Comparison of ENCODE assay signal across 21 cellular contexts in genomic region chr16:56340416-56340815, GRCh38.
A peak's percentile ranks its signal among the peaks of the same experiment; 100 is the strongest.
DNase-seq lines count a peak whose midpoint lies in the region; ATAC-seq, FAIRE-seq and TF ChIP-seq lines count a peak whose summit lies in the region.
"Had no signal": no experiment of that assay in that cellular context is flagged by ENCODE, and none has a peak within 500 bp of the region (broad histone marks: within the 10 kb centered on the region; RNA-seq: fewer than 3 reads in every experiment).

No MANE protein-coding gene starts in this region.

- H3K4ac ChIP-seq in neuronal stem cell (ENCODE audit: low read length): no peak overlapping the region

- intact Hi-C loops in right cardiac atrium (cut with DNase I) (no loop called here), kidney (cut with DNase I) (no loop called here)

- H3K9ac ChIP-seq in kidney (ENCODE audit: low read length in 2 of 2): no peak overlapping the region
- H3K9ac ChIP-seq in neuronal stem cell (ENCODE audit: low read depth, low read length, poor library complexity): no peak overlapping the region

- FAIRE-seq in kidney (lab: Jason Lieb, UNC): no peak
- FAIRE-seq: GM12878, GM18507, H54 had no signal

- H3K27me3 ChIP-seq in right cardiac atrium (ENCODE audit: control insufficient read depth, insufficient read depth) (no peaks in the 10 kb centered on the region), right atrium auricular region (no peaks in the 10 kb centered on the region), neuronal stem cell (ENCODE audit: control insufficient read depth in 3 of 3, insufficient read depth in 3 of 3, low read depth in 1 of 3, low read length in 3 of 3) (peaks cover 0 to 3% (median 0%) of the 10 kb centered on the region in 3 experiments)

- peaks cover 7% of the 10 kb centered on the region for H3K36me3 Mint-ChIP-seq in central memory CD8-positive, alpha-beta T cell (ENCODE audit: insufficient read depth)
- H3K36me3 Mint-ChIP-seq: CD8-positive, alpha-beta T cell had no signal

- H4K91ac ChIP-seq in neuronal stem cell (ENCODE audit: low read depth, low read length, poor library complexity): no peak overlapping the region

- H3K4me1 ChIP-seq in right cardiac atrium (ENCODE audit: control insufficient read depth, insufficient read depth, low read length): no peaks in the 10 kb centered on the region
- peaks cover 0 to 22% of the 10 kb centered on the region in 2 donors for H3K4me1 ChIP-seq in right atrium auricular region
- no peaks in the 10 kb centered on the region for H3K4me1 ChIP-seq in kidney (ENCODE audit: control insufficient read depth in 1 of 2, insufficient read depth in 1 of 2, low read depth in 1 of 2, low read length in 2 of 2)
- H3K4me1 ChIP-seq in neuronal stem cell (ENCODE audit: control insufficient read depth in 2 of 2, insufficient read depth in 1 of 2, low read depth in 1 of 2, low read length in 2 of 2): peaks cover 0 to 6% of the 10 kb centered on the region in 2 donors
- H3K4me1 ChIP-seq: Caco-2, HAP-1 had no signal

- peak overlapping the region; percentile 6 for H3K18ac ChIP-seq in neuronal stem cell (ENCODE audit: low read length)

- no peak overlapping the region for H4K8ac ChIP-seq in neuronal stem cell (ENCODE audit: low read depth, low read length)

- H3K4me3 ChIP-seq in right cardiac atrium (ENCODE audit: low read length) (no peak overlapping the region), right atrium auricular region (no peak overlapping the region), kidney (ENCODE audit: low read length in 2 of 2) (no peak overlapping the region), neuronal stem cell (ENCODE audit: low read length in 2 of 2) (no peak overlapping the region)
- H3K4me3 ChIP-seq: GM12878, HAP-1 had no signal

- peaks cover 1% of the 10 kb centered on the region for H3K79me1 ChIP-seq in neuronal stem cell (ENCODE audit: low read depth, low read length)

- ATAC-seq in right cardiac atrium: no peak
- ATAC-seq in central memory CD8-positive, alpha-beta T cell (replicated peaks; ENCODE audit: extremely low read depth, poor library complexity, severe bottlenecking): no peak
- ATAC-seq: CD8-positive, alpha-beta T cell; GM12878 had no signal

- 95% methylated on average over 23 of the region's 23 CpGs for WGBS in right cardiac atrium
- WGBS in neuronal stem cell (ENCODE audit: extremely low coverage in 2 of 2, insufficient read length in 2 of 2, insufficient replicate concordance in 1 of 2), 2 donors: no CpG with 5 or more reads among the region's 23 CpGs

- peak in 2 of 3 donors; percentile 27 to 37 for DNase-seq in right cardiac atrium
- DNase-seq in right atrium auricular region (ENCODE audit: low spot score): no peak
- no peak for DNase-seq in central memory CD8-positive, alpha-beta T cell (ENCODE audit: low spot score in 2 of 2)
- peak; percentile 55 for DNase-seq in kidney
- no peak for DNase-seq in neuronal stem cell (ENCODE audit: low spot score)
- no peak for DNase-seq in NCI-H1105 treated with DMSO at 0.1 percent for 48 hours (lab: John Stamatoyannopoulos, UW)
- no peak for DNase-seq in GM13976 (ENCODE audit: low spot score)
- DNase-seq in T-helper 1 cell: no peak
- DNase-seq: C1 segment of cervical spinal cord; Caco-2; CD8-positive, alpha-beta T cell; DMS 273 treated with DMSO at 0.1 percent for 48 hours; DMS79; EL; GDM1; GOT3; HFFc6 had no signal

- H2BK12ac ChIP-seq in neuronal stem cell (ENCODE audit: low read length): no peak overlapping the region

- no peaks in the 10 kb centered on the region for H3K9me3 Mint-ChIP-seq in central memory CD8-positive, alpha-beta T cell
- H3K9me3 Mint-ChIP-seq: CD8-positive, alpha-beta T cell; HFFc6 had no signal

- TF ChIP-seq CTCF in right atrium auricular region (IDR thresholded peaks at IDR 0.05) (no peak), kidney (IDR thresholded peaks at IDR 0.05; ENCODE audit: borderline replicate concordance, extremely low read depth, insufficient read depth) (no peak), GM13976 (IDR thresholded peaks at IDR 0.05; ENCODE audit: borderline replicate concordance, control extremely low read depth, extremely low read depth, insufficient read depth, missing control alignments) (no peak)

- peak overlapping the region; percentile 50 for H3K27ac Mint-ChIP-seq in central memory CD8-positive, alpha-beta T cell (ENCODE audit: low read depth)
- H3K27ac Mint-ChIP-seq: CD8-positive, alpha-beta T cell; HFFc6 had no signal

- no peak overlapping the region for H2BK5ac ChIP-seq in neuronal stem cell (ENCODE audit: low read length)

- H3K23ac ChIP-seq in neuronal stem cell (ENCODE audit: low read depth, low read length, poor library complexity): no peak overlapping the region

- H3K9me3 ChIP-seq in right cardiac atrium (ENCODE audit: control insufficient read depth, low read length) (no peaks in the 10 kb centered on the region), right atrium auricular region (no peaks in the 10 kb centered on the region), kidney (ENCODE audit: control insufficient read depth in 1 of 2, low read length in 2 of 2) (no peaks in the 10 kb centered on the region), neuronal stem cell (replicated peaks in 1 of 2; ENCODE audit: control insufficient read depth in 2 of 2, insufficient read depth in 1 of 2, low read depth in 1 of 2, low read length in 2 of 2) (no peaks in the 10 kb centered on the region)
- H3K9me3 ChIP-seq: Caco-2, HAP-1 had no signal

- no peak overlapping the region for H2AFZ ChIP-seq in neuronal stem cell (ENCODE audit: low read length)

- H3K4me3 Mint-ChIP-seq in central memory CD8-positive, alpha-beta T cell: no peak overlapping the region
- H3K4me3 Mint-ChIP-seq: CD8-positive, alpha-beta T cell; HFFc6 had no signal

- no peak overlapping the region for H2BK15ac ChIP-seq in neuronal stem cell (ENCODE audit: low read length)

- H2AK5ac ChIP-seq in neuronal stem cell (ENCODE audit: low read depth, low read length): no peak overlapping the region

- in situ Hi-C loops in GM13976 (cut with MboI; ENCODE audit: low sequenced_read_pairs, unreplicated experiment): no loop called here

- H2BK120ac ChIP-seq in neuronal stem cell (ENCODE audit: low read depth, low read length): no peak overlapping the region

- H3K14ac ChIP-seq in neuronal stem cell (ENCODE audit: low read length): no peak overlapping the region

- no peak overlapping the region for H3K27ac ChIP-seq in right cardiac atrium (ENCODE audit: low read length)
- no peak overlapping the region for H3K27ac ChIP-seq in right atrium auricular region
- H3K27ac ChIP-seq in kidney (ENCODE audit: low read depth in 2 of 2, low read length in 2 of 2): no peak overlapping the region
- no peak overlapping the region for H3K27ac ChIP-seq in neuronal stem cell (replicated peaks; ENCODE audit: low read length)

- H3K27me3 Mint-ChIP-seq in central memory CD8-positive, alpha-beta T cell: no peaks in the 10 kb centered on the region

- no peak overlapping the region for H3K4me2 ChIP-seq in neuronal stem cell (ENCODE audit: insufficient read depth, low read length, poor library complexity, severe bottlenecking)

- H3K4me1 Mint-ChIP-seq in central memory CD8-positive, alpha-beta T cell: no peaks in the 10 kb centered on the region

- H3K36me3 ChIP-seq in right atrium auricular region (peaks cover 41% of the 10 kb centered on the region), kidney (ENCODE audit: control insufficient read depth in 1 of 2, insufficient read depth in 2 of 2, low read length in 2 of 2) (no peaks in the 10 kb centered on the region), neuronal stem cell (replicated peaks in 1 of 2; ENCODE audit: control insufficient read depth in 2 of 2, insufficient read depth in 2 of 2, low read length in 2 of 2) (no peaks in the 10 kb centered on the region)
- H3K36me3 ChIP-seq: HAP-1 had no signal

Comparison
In these comparisons a context has a peak if more than half of its experiments do, and no peak if none do; other contexts are left out.
1. DNase-seq: peak in right cardiac atrium (2 of 3) and kidney (single experiment); none in right atrium auricular region (single experiment), central memory CD8-positive, alpha-beta T cell (0 of 2), neuronal stem cell (single experiment), NCI-H1105 treated with DMSO at 0.1 percent for 48 hours (single experiment), GM13976 (single experiment) and T-helper 1 cell (0 of 5).